ENCODE assay signal across 1 cellular context in genomic region chr3:128617557-128618397, GRCh38.
TF ChIP-seq lines count a peak whose summit lies in the region.

No MANE protein-coding gene starts in this region.

TF ChIP-seq in HEK293, 187 proteins besides CTCF, POLR2A, EP300 and RAD21 (continued from another document and continues in another):
- TF ChIP-seq ZNF518A (tag by site-specific recombination; conservative IDR thresholded peaks at IDR 0.05; ENCODE audit: low read depth) (no peak), ZNF341 (tag by site-specific recombination; IDR thresholded peaks at IDR 0.05; ENCODE audit: low read depth) (peak; percentile 64; the same call in 1 of the 2 replicates), PRDM10 (tag by site-specific recombination; IDR thresholded peaks at IDR 0.05) (no peak), ZNF157 (tag by site-specific recombination; IDR thresholded peaks at IDR 0.05) (no peak), ZNF707 (tag by site-specific recombination; IDR thresholded peaks at IDR 0.05) (no peak), ZNF791 (tag by site-specific recombination; IDR thresholded peaks at IDR 0.05) (no peak), ZNF654 (tag by site-specific recombination; IDR thresholded peaks at IDR 0.05; ENCODE audit: low read depth) (peak; percentile 51), ZNF311 (tag by site-specific recombination; IDR thresholded peaks at IDR 0.05; ENCODE audit: borderline replicate concordance) (no peak), ZSCAN4 (tag by site-specific recombination; IDR thresholded peaks at IDR 0.05) (no peak), ZFP3 (tag by site-specific recombination; IDR thresholded peaks at IDR 0.05; ENCODE audit: low read depth) (no peak), ZNF184 (tag by site-specific recombination; IDR thresholded peaks at IDR 0.05) (no peak), ZSCAN16 (tag by site-specific recombination; IDR thresholded peaks at IDR 0.05) (no peak), ZNF423 (tag by site-specific recombination; IDR thresholded peaks at IDR 0.05) (no peak), GLIS2 (tag by site-specific recombination; IDR thresholded peaks at IDR 0.05) (peak; percentile 86), SETDB1 (IDR thresholded peaks at IDR 0.05; ENCODE audit: insufficient read length, low read length) (no peak), ZNF843 (tag by site-specific recombination; IDR thresholded peaks at IDR 0.05) (no peak), KLF1 (tag by site-specific recombination; IDR thresholded peaks at IDR 0.05) (no peak), ZFP37 (tag by site-specific recombination; IDR thresholded peaks at IDR 0.05) (peak; percentile 90), ZNF211 (tag by site-specific recombination; IDR thresholded peaks at IDR 0.05; ENCODE audit: low read depth) (no peak), ZBTB10 (tag by site-specific recombination; IDR thresholded peaks at IDR 0.05) (no peak), SP2 (tag by site-specific recombination; IDR thresholded peaks at IDR 0.05) (0 out of 2 replicates have a peak, but pooled peaks have one; percentile 21), PRDM1 (tag by site-specific recombination; IDR thresholded peaks at IDR 0.05) (peak; percentile 58), ZNF175 (tag by site-specific recombination; IDR thresholded peaks at IDR 0.05) (no peak), RBAK (tag by site-specific recombination; IDR thresholded peaks at IDR 0.05) (no peak), ZNF645 (tag by site-specific recombination; IDR thresholded peaks at IDR 0.05) (no peak), SP3 (tag by site-specific recombination; IDR thresholded peaks at IDR 0.05) (peak; percentile 32; the same call in 1 of the 2 replicates), ZNF623 (tag by site-specific recombination; IDR thresholded peaks at IDR 0.05) (no peak), BCL11A (tag by site-specific recombination; IDR thresholded peaks at IDR 0.05; ENCODE audit: low read depth) (0 out of 2 replicates have a peak, but pooled peaks have one; percentile 22), YY1 (tag by site-specific recombination; IDR thresholded peaks at IDR 0.05) (no peak), KLF9 (tag by site-specific recombination; IDR thresholded peaks at IDR 0.05; ENCODE audit: low read depth) (peak; percentile 20; the same call in 1 of the 2 replicates), GLIS1 (tag by site-specific recombination; IDR thresholded peaks at IDR 0.05) (peak; percentile 88), ZNF280D (tag by site-specific recombination; IDR thresholded peaks at IDR 0.05) (no peak), ZNF324 (tag by site-specific recombination; IDR thresholded peaks at IDR 0.05) (no peak), ZSCAN18 (tag by site-specific recombination; IDR thresholded peaks at IDR 0.05) (no peak), ZNF670 (tag by site-specific recombination; IDR thresholded peaks at IDR 0.05; ENCODE audit: low read depth) (no peak), PATZ1 (tag by site-specific recombination; IDR thresholded peaks at IDR 0.05) (peak; percentile 56; the same call in 1 of the 2 replicates), ZNF350 (tag by site-specific recombination; IDR thresholded peaks at IDR 0.05) (no peak), ZNF362 (tag by site-specific recombination; IDR thresholded peaks at IDR 0.05) (no peak), ZNF785 (tag by site-specific recombination; IDR thresholded peaks at IDR 0.05) (no peak)
